Comparison of ENCODE assay signal across 9 cellular contexts in the genomic region with DNA sequence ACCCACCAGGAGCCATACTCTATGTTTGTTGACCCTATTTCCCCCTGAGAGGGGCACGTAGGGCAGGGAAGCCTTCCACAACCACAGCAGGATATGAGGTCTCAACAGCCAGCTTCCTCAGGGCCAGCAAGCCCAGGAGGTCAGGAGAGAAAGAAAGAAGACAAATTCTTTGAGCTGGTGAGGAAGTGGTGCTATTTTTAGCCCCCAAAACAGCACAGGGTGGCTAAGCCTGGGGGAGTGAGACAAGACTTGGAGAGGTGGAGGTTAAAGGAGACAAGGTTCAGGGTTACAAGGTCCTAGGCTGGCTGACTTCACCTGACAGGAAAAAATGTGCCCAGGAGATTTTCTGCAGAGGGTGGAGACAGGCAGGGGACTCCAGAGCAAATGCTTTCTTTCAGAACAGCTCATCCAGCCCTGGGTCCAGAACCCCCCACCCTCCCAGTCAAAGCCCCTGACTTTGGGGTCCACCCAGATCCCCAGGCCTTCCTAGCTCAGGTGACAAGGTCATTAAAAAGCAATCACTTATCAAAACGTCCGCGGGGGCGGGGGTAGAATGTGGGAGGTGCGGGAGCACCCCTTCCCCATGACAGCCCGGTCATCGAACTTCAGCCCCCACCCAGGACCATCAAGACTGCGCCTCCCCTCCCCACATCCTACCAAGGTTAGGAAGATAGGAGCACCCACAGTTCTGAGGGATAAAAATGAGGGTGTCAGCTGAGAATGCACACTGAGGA. TPM values are rescaled to one million over a fixed set of nuclear protein-coding genes. Genes with fewer than 3 reads are reported as not detected.
A peak's percentile ranks its signal among the peaks of the same experiment; 100 is the strongest.
DNase-seq lines count a peak whose midpoint lies in the region; FAIRE-seq and TF ChIP-seq lines count a peak whose summit lies in the region.
"Had no signal": no experiment of that assay in that cellular context is flagged by ENCODE, and none has a peak within 500 bp of the region (broad histone marks: within the 10 kb centered on the region; RNA-seq: fewer than 3 reads in every experiment).

No MANE protein-coding gene starts in this region.

- H3K27ac Mint-ChIP-seq in MCF 10A (ENCODE audit: low read depth, unreplicated experiment) (no peak overlapping the region), immature natural killer cell (peak overlapping the region in 1 of 6 donors; percentile 34)
- peak overlapping the region; percentile 69 for H3K27ac Mint-ChIP-seq in activated T-helper 2 cell treated with anti-CD3 and anti-CD28 coated beads, Interferon-gamma antibody, Interleukin-2, Interleukin-4, amounts not matched to agents 10 μg/mL and 5 μg/mL and 100 μg/mL, durations not matched to agents 14 hours and 24 hours and 36 hours

- intact Hi-C loops in breast epithelium (cut with DNase I; ENCODE audit: low total_unique reads) (no loop called here), MCF 10A (cut with micrococcal nuclease) (no loop called here), uterus (cut with DNase I; ENCODE audit: low total_unique reads) (no loop called here), kidney (cut with DNase I) (no loop called here)
- intact Hi-C loops in activated T-helper 2 cell treated with anti-CD3 and anti-CD28 coated beads, Interferon-gamma antibody, Interleukin-2, Interleukin-4, amounts not matched to agents 10 μg/mL and 5 μg/mL and 100 μg/mL, durations not matched to agents 14 hours and 24 hours and 36 hours (cut with micrococcal nuclease), result no loop called here

- H3K27ac ChIP-seq in breast epithelium (no peak overlapping the region), uterus (peak overlapping the region; percentile 58 to 67), kidney (ENCODE audit: low read depth in 2 of 2, low read length in 2 of 2) (no peak overlapping the region)

- in situ Hi-C loops in ACHN (cut with HindIII; ENCODE audit: low pct_ligation_motif_present, low pct_unique_long_range_greater_than_20kb, low sequenced_read_pairs), result no loop called here

- H3K4me1 Mint-ChIP-seq in MCF 10A (ENCODE audit: insufficient read depth, unreplicated experiment) (peaks cover 12% of the 10 kb centered on the region), immature natural killer cell (peaks cover 12 to 14% of the 10 kb centered on the region in 2 donors)
- H3K4me1 Mint-ChIP-seq in activated T-helper 2 cell treated with anti-CD3 and anti-CD28 coated beads, Interferon-gamma antibody, Interleukin-2, Interleukin-4, amounts not matched to agents 10 μg/mL and 5 μg/mL and 100 μg/mL, durations not matched to agents 14 hours and 24 hours and 36 hours (ENCODE audit: low read depth), result peaks cover 35% of the 10 kb centered on the region

- H3K4me1 ChIP-seq in breast epithelium (no peaks in the 10 kb centered on the region), uterus (no peaks in the 10 kb centered on the region), kidney (ENCODE audit: control insufficient read depth in 1 of 2, insufficient read depth in 1 of 2, low read depth in 1 of 2, low read length in 2 of 2) (peaks cover 6 to 7% of the 10 kb centered on the region in 2 donors)

- H3K36me3 Mint-ChIP-seq in MCF 10A (ENCODE audit: insufficient read depth, unreplicated experiment), result peaks cover 13% of the 10 kb centered on the region
- H3K36me3 Mint-ChIP-seq in activated T-helper 2 cell treated with anti-CD3 and anti-CD28 coated beads, Interferon-gamma antibody, Interleukin-2, Interleukin-4, amounts not matched to agents 10 μg/mL and 5 μg/mL and 100 μg/mL, durations not matched to agents 14 hours and 24 hours and 36 hours (ENCODE audit: low read depth), result peaks cover 11% of the 10 kb centered on the region
- peaks cover 0 to 3% (median 0%) of the 10 kb centered on the region in 3 donors for H3K36me3 Mint-ChIP-seq in immature natural killer cell

- H3K4me3 ChIP-seq in breast epithelium (peak overlapping the region in 2 of 3 donors; percentile 60 to 75), uterus (peak overlapping the region; percentile 49 to 55), kidney (ENCODE audit: low read length in 2 of 2) (no peak overlapping the region)

- H3K9me3 ChIP-seq in breast epithelium (no peaks in the 10 kb centered on the region), uterus (no peaks in the 10 kb centered on the region), kidney (ENCODE audit: control insufficient read depth in 1 of 2, low read length in 2 of 2) (no peaks in the 10 kb centered on the region)

- H3K27me3 ChIP-seq in breast epithelium (no peaks in the 10 kb centered on the region), uterus (no peaks in the 10 kb centered on the region)

- no peak for TF ChIP-seq POLR2A in breast epithelium (IDR thresholded peaks at IDR 0.05)
- TF ChIP-seq POLR2A in uterus (IDR thresholded peaks at IDR 0.05), result no peak

- H3K36me3 ChIP-seq in breast epithelium (no peaks in the 10 kb centered on the region), uterus (no peaks in the 10 kb centered on the region), kidney (ENCODE audit: control insufficient read depth in 1 of 2, insufficient read depth in 2 of 2, low read length in 2 of 2) (no peaks in the 10 kb centered on the region)

- no peaks in the 10 kb centered on the region for H3K9me3 Mint-ChIP-seq in MCF 10A (ENCODE audit: unreplicated experiment)
- H3K9me3 Mint-ChIP-seq in activated T-helper 2 cell treated with anti-CD3 and anti-CD28 coated beads, Interferon-gamma antibody, Interleukin-2, Interleukin-4, amounts not matched to agents 10 μg/mL and 5 μg/mL and 100 μg/mL, durations not matched to agents 14 hours and 24 hours and 36 hours, result no peaks in the 10 kb centered on the region
- no peaks in the 10 kb centered on the region for H3K9me3 Mint-ChIP-seq in immature natural killer cell

- TF ChIP-seq CTCF in breast epithelium (IDR thresholded peaks at IDR 0.05), result no peak
- TF ChIP-seq CTCF in MCF 10A (IDR thresholded peaks at IDR 0.05; ENCODE audit: unreplicated experiment), result no peak
- no peak for TF ChIP-seq CTCF in uterus (IDR thresholded peaks at IDR 0.05)
- TF ChIP-seq CTCF in kidney (IDR thresholded peaks at IDR 0.05; ENCODE audit: borderline replicate concordance, extremely low read depth, insufficient read depth), result no peak

- DNase-seq in breast epithelium (ENCODE audit: low spot score in 2 of 2) (no peak), MCF 10A (ENCODE audit: unreplicated experiment) (no peak), immature natural killer cell (no peak), uterus (no peak), kidney (no peak), ACHN (no peak), foreskin melanocyte (no peak)
- no peak for DNase-seq in activated T-helper 2 cell treated with anti-CD3 and anti-CD28 coated beads, Interferon-gamma antibody, Interleukin-2, Interleukin-4, amounts not matched to agents 10 μg/mL and 5 μg/mL and 100 μg/mL, durations not matched to agents 14 hours and 24 hours and 36 hours (ENCODE audit: low spot score)
- DNase-seq: activated CD4-positive, CD25-positive, alpha-beta regulatory T cell treated with anti-CD3 and anti-CD28 coated beads, Interleukin-2, amount 50 U/mL, for 72 hours had no signal

- FAIRE-seq in kidney (lab: Jason Lieb, UNC), result no peak

- POLR2A ChIA-PET in MCF 10A (lab: Yijun Ruan, JAX), result interaction anchor here (1.2 to 1.3 kb wide), 2 partner anchors 13 to 28 kb away, joined by 3 read pairs; a partner anchor contains a TSS

- CTCF ChIA-PET in MCF 10A (lab: Yijun Ruan, JAX), result no interaction called here

- no peak overlapping the region for H3K9ac ChIP-seq in kidney (ENCODE audit: low read length in 2 of 2)

- BruUV-seq in MCF 10A (replicated peaks; lab: Mats Ljungman, UMichigan), result no TSS peak

- H3K27me3 Mint-ChIP-seq in MCF 10A (ENCODE audit: insufficient read depth, unreplicated experiment) (peaks cover 10% of the 10 kb centered on the region), immature natural killer cell (ENCODE audit: low read depth in 3 of 3) (peaks cover 8 to 24% (median 12%) of the 10 kb centered on the region in 3 donors)
- no peaks in the 10 kb centered on the region for H3K27me3 Mint-ChIP-seq in activated T-helper 2 cell treated with anti-CD3 and anti-CD28 coated beads, Interferon-gamma antibody, Interleukin-2, Interleukin-4, amounts not matched to agents 10 μg/mL and 5 μg/mL and 100 μg/mL, durations not matched to agents 14 hours and 24 hours and 36 hours (ENCODE audit: low read depth)

- no peak overlapping the region for H3K4me3 Mint-ChIP-seq in MCF 10A (ENCODE audit: unreplicated experiment)
- peak overlapping the region; percentile 92 for H3K4me3 Mint-ChIP-seq in activated T-helper 2 cell treated with anti-CD3 and anti-CD28 coated beads, Interferon-gamma antibody, Interleukin-2, Interleukin-4, amounts not matched to agents 10 μg/mL and 5 μg/mL and 100 μg/mL, durations not matched to agents 14 hours and 24 hours and 36 hours (ENCODE audit: low read depth)
- peak overlapping the region in 4 of 5 donors; percentile 26 to 69 (median 48) for H3K4me3 Mint-ChIP-seq in immature natural killer cell

RNA-seq across cellular contexts. Expression of a gene that starts 1.3 kb away (rescaled TPM):
- total RNA-seq in breast epithelium, result 1 to 10 TPM in 2 of 3 donors, under 1 TPM in 1; 0.32 to 3.6 (median 2.2) TPM
- 0.12 TPM in 1 of 2 replicates, not detected in the other for total RNA-seq in MCF 10A (2022)
- total RNA-seq in activated T-helper 2 cell treated with anti-CD3 and anti-CD28 coated beads, Interferon-gamma antibody, Interleukin-2, Interleukin-4, amounts not matched to agents 10 μg/mL and 5 μg/mL and 100 μg/mL, durations not matched to agents 14 hours and 24 hours and 36 hours, result 17.9 and 18.4 TPM in 2 replicates
- 1 to 10 TPM in 1 of 3 donors, under 1 TPM in 1, not detected in 1; 0.89 to 1.0 TPM for polyA plus RNA-seq in immature natural killer cell
- 10 to 100 TPM in 2 of 4 donors, 1 to 10 TPM in 2; 1.5 to 22.6 (median 12.0) TPM for total RNA-seq in uterus
- total RNA-seq in kidney, result 4.5 TPM
- polyA plus RNA-seq in kidney (ENCODE audit: insufficient read depth, low read depth, low replicate concordance), result 2.0 TPM

RNA-seq across cellular contexts. Expression of a gene that starts 11.2 kb away (rescaled TPM):
- total RNA-seq in breast epithelium (1 to 10 TPM; 6.9 to 9.7 (median 7.4) TPM), MCF 10A (2022) (79.2 and 99.2 TPM in 2 replicates), uterus (10 to 100 TPM; 10.9 to 64.6 (median 15.6) TPM), kidney (55.0 TPM)
- 109 and 113 TPM in 2 replicates for total RNA-seq in activated T-helper 2 cell treated with anti-CD3 and anti-CD28 coated beads, Interferon-gamma antibody, Interleukin-2, Interleukin-4, amounts not matched to agents 10 μg/mL and 5 μg/mL and 100 μg/mL, durations not matched to agents 14 hours and 24 hours and 36 hours
- polyA plus RNA-seq in immature natural killer cell (100 to 1,000 TPM in 2 of 3 donors, 10 to 100 TPM in 1; 70.1 to 137 (median 103) TPM), kidney (ENCODE audit: insufficient read depth, low read depth, low replicate concordance) (40.6 TPM)

RNA-seq across cellular contexts. Expression of a gene that starts 17.0 kb away (rescaled TPM):
- total RNA-seq in breast epithelium (10 to 100 TPM; 29.5 to 34.0 (median 33.4) TPM), MCF 10A (2022) (17.4 and 22.4 TPM in 2 replicates), uterus (10 to 100 TPM in 3 of 4 donors, 1 to 10 TPM in 1; 2.1 to 51.2 (median 15.3) TPM), kidney (14.3 TPM)
- 23.6 and 26.6 TPM in 2 replicates for total RNA-seq in activated T-helper 2 cell treated with anti-CD3 and anti-CD28 coated beads, Interferon-gamma antibody, Interleukin-2, Interleukin-4, amounts not matched to agents 10 μg/mL and 5 μg/mL and 100 μg/mL, durations not matched to agents 14 hours and 24 hours and 36 hours
- polyA plus RNA-seq in immature natural killer cell (10 to 100 TPM; 12.6 to 35.2 (median 30.4) TPM), kidney (ENCODE audit: insufficient read depth, low read depth, low replicate concordance) (44.0 TPM)

RNA-seq across cellular contexts. Expression of a gene that starts 20.3 kb away (rescaled TPM):
- total RNA-seq in breast epithelium, result 10 to 100 TPM in 2 of 3 donors, 1 to 10 TPM in 1; 7.4 to 13.9 (median 13.8) TPM
- 23.8 and 33.5 TPM in 2 replicates for total RNA-seq in MCF 10A (2022)
- total RNA-seq in activated T-helper 2 cell treated with anti-CD3 and anti-CD28 coated beads, Interferon-gamma antibody, Interleukin-2, Interleukin-4, amounts not matched to agents 10 μg/mL and 5 μg/mL and 100 μg/mL, durations not matched to agents 14 hours and 24 hours and 36 hours, result 5.2 and 5.5 TPM in 2 replicates
- 1 to 10 TPM in 2 of 3 donors, under 1 TPM in 1; 0.17 to 4.8 (median 1.7) TPM for polyA plus RNA-seq in immature natural killer cell
- total RNA-seq in uterus, result 10 to 100 TPM in 3 of 4 donors, 1 to 10 TPM in 1; 6.4 to 48.2 (median 32.1) TPM
- total RNA-seq in kidney, result 24.7 TPM
- polyA plus RNA-seq in kidney (ENCODE audit: insufficient read depth, low read depth, low replicate concordance), result 21.6 TPM

Comparison
In these comparisons a context has a peak if more than half of its experiments do, and no peak if none do; other contexts are left out.
1. H3K27ac ChIP-seq: peak in uterus (2 of 2); none in breast epithelium (0 of 2) and kidney (0 of 2).
2. H3K4me3 ChIP-seq: peak in breast epithelium (2 of 3) and uterus (2 of 2); none in kidney (0 of 2).